Comparison of ENCODE assay signal across 1 cellular context in the genomic region with DNA sequence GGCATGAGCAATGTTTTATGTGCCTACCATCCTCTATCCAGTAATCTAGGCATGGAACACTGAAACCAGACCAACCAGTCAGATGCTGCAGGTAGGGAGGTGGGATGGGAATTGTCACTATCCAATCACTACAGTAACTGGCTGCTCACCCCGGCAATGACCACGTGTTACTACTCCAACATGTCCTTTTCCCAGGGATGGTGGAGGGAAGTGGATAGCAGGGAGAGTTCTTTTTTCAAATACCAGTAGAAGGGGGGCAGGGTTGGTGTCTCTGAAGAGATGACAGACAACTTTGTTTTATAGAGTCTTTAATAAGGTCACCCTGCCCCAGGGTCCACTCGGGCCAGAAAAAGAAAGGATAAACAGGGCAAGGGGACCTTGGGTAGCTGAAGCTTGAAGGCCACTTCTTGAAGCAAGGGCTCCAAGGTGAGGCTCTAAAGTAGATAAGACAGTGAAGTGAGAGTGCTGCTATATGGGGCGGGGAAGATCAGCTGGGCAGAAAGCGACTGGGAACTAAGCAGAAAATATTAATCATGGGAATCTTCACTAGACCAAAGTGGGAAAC.
TF ChIP-seq lines count a peak whose summit lies in the region.

No MANE protein-coding gene starts in this region.

TF ChIP-seq in SK-N-SH treated with all-trans-retinoic acid at 6 μM for 48 hours, 23 proteins besides CTCF, POLR2A, EP300 and RAD21 (continued from another document):
- TF ChIP-seq, protein P1, sequence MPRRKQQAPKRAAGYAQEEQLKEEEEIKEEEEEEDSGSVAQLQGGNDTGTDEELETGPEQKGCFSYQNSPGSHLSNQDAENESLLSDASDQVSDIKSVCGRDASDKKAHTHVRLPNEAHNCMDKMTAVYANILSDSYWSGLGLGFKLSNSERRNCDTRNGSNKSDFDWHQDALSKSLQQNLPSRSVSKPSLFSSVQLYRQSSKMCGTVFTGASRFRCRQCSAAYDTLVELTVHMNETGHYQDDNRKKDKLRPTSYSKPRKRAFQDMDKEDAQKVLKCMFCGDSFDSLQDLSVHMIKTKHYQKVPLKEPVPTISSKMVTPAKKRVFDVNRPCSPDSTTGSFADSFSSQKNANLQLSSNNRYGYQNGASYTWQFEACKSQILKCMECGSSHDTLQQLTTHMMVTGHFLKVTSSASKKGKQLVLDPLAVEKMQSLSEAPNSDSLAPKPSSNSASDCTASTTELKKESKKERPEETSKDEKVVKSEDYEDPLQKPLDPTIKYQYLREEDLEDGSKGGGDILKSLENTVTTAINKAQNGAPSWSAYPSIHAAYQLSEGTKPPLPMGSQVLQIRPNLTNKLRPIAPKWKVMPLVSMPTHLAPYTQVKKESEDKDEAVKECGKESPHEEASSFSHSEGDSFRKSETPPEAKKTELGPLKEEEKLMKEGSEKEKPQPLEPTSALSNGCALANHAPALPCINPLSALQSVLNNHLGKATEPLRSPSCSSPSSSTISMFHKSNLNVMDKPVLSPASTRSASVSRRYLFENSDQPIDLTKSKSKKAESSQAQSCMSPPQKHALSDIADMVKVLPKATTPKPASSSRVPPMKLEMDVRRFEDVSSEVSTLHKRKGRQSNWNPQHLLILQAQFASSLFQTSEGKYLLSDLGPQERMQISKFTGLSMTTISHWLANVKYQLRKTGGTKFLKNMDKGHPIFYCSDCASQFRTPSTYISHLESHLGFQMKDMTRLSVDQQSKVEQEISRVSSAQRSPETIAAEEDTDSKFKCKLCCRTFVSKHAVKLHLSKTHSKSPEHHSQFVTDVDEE (CRISPR knock-in tag; IDR thresholded peaks at IDR 0.05), result no peak
- TF ChIP-seq SNAI2 (CRISPR knock-in tag; IDR thresholded peaks at IDR 0.05), result no peak
- TF ChIP-seq ISL1 (CRISPR knock-in tag; IDR thresholded peaks at IDR 0.05), result no peak
